In genomic region chr21:43193088-43193650, GRCh38 we compare ENCODE assay signal across 1 cellular context.
TF ChIP-seq lines count a peak whose summit lies in the region.

No MANE protein-coding gene starts in this region.

TF ChIP-seq in K562, 482 proteins besides CTCF, POLR2A, EP300 and RAD21 (continued from another document):
- TF ChIP-seq ZBTB34 (CRISPR knock-in tag; IDR thresholded peaks at IDR 0.05) (no peak), ZNF12 (CRISPR knock-in tag; IDR thresholded peaks at IDR 0.05) (no peak), TOE1 (IDR thresholded peaks at IDR 0.05; ENCODE audit: borderline replicate concordance) (no peak), TOE1 (CRISPR knock-in tag; IDR thresholded peaks at IDR 0.05; ENCODE audit: borderline replicate concordance, low read depth) (no peak), ASH1L (IDR thresholded peaks at IDR 0.05; ENCODE audit: borderline replicate concordance, low read depth, partially characterized antibody) (no peak), NR2F6 (CRISPR knock-in tag; IDR thresholded peaks at IDR 0.05) (no peak), E2F4 (CRISPR knock-in tag; IDR thresholded peaks at IDR 0.05; ENCODE audit: low read depth) (no peak), ZBTB5 (IDR thresholded peaks at IDR 0.05) (no peak), ZNF79 (CRISPR knock-in tag; IDR thresholded peaks at IDR 0.05; ENCODE audit: low read depth) (no peak), ZNF324 (CRISPR knock-in tag; IDR thresholded peaks at IDR 0.05) (no peak), TFAP4 (CRISPR knock-in tag; IDR thresholded peaks at IDR 0.05; ENCODE audit: borderline replicate concordance) (no peak), GMEB1 (CRISPR knock-in tag; IDR thresholded peaks at IDR 0.05) (no peak), MTF1 (CRISPR knock-in tag; IDR thresholded peaks at IDR 0.05; ENCODE audit: borderline replicate concordance) (no peak)
